ENCODE assay signal across 1 cellular context in the genomic region with DNA sequence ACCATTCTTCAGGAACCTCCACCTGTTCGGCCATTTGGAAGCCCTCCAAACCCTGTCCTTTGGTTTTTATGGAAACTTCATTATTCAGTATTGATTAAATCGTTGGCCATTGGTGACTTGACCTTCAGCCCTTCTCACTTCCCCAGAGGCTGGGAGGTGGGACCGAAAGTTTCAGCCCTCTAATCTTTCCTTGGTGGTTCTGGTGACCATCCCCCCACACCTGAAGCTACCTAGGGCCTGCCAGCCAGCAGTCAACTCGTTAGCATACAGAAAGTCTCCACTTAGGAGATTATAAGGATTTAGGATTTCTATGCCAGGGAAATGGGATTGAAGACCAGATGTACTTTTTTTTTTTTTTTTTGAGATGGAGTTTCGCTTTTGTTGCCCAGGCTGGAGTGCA.
TF ChIP-seq lines count a peak whose summit lies in the region.

No MANE protein-coding gene starts in this region.

TF ChIP-seq in HepG2, 621 proteins besides CTCF, POLR2A, EP300 and RAD21:
- TF ChIP-seq RBFOX2 (IDR thresholded peaks at IDR 0.05; ENCODE audit: low read depth, low read length) (0 out of 2 replicates have a peak, but pooled peaks have one; percentile 32), ZNF274 (CRISPR knock-in tag; IDR thresholded peaks at IDR 0.05) (no peak), RBM22 (optimal IDR thresholded peaks at IDR 0.05; ENCODE audit: low read length) (peak; percentile 32), ZNF264 (CRISPR knock-in tag; IDR thresholded peaks at IDR 0.05) (no peak)
